ENCODE assay signal across 2 cellular contexts in genomic region chr10:63430091-63430998, GRCh38.
A peak's percentile ranks its signal among the peaks of the same experiment; 100 is the strongest.
TF ChIP-seq lines count a peak whose summit lies in the region.

No MANE protein-coding gene starts in this region.

TF ChIP-seq in liver, 16 proteins besides CTCF, POLR2A, EP300 and RAD21:
- TF ChIP-seq REST (IDR thresholded peaks at IDR 0.05) = no peak
- peak; percentile 44 for TF ChIP-seq NR2F2 (IDR thresholded peaks at IDR 0.05)

TF ChIP-seq in HepG2, 621 proteins besides CTCF, POLR2A, EP300 and RAD21 (continued from another document):
- TF ChIP-seq ZNF121 (CRISPR knock-in tag; IDR thresholded peaks at IDR 0.05) (no peak), ARID4A (CRISPR knock-in tag; IDR thresholded peaks at IDR 0.05; ENCODE audit: borderline replicate concordance) (no peak), ZBTB7A (CRISPR knock-in tag; IDR thresholded peaks at IDR 0.05) (no peak), KIAA2018 (CRISPR knock-in tag; IDR thresholded peaks at IDR 0.05; ENCODE audit: borderline replicate concordance) (no peak), GLMP (CRISPR knock-in tag; IDR thresholded peaks at IDR 0.05; ENCODE audit: borderline replicate concordance) (no peak), ZNF430 (CRISPR knock-in tag; IDR thresholded peaks at IDR 0.05) (no peak), ZNF713 (CRISPR knock-in tag; IDR thresholded peaks at IDR 0.05) (no peak), PRMT3 (CRISPR knock-in tag; IDR thresholded peaks at IDR 0.05; ENCODE audit: borderline replicate concordance, low read depth) (no peak), PRPF4 (IDR thresholded peaks at IDR 0.05; ENCODE audit: low read depth, low read length, poor library complexity, severe bottlenecking) (no peak), NR1H2 (CRISPR knock-in tag; IDR thresholded peaks at IDR 0.05; ENCODE audit: borderline replicate concordance, low read depth) (no peak), REL (CRISPR knock-in tag; conservative IDR thresholded peaks at IDR 0.05) (no peak)
- TF ChIP-seq, protein P1, sequence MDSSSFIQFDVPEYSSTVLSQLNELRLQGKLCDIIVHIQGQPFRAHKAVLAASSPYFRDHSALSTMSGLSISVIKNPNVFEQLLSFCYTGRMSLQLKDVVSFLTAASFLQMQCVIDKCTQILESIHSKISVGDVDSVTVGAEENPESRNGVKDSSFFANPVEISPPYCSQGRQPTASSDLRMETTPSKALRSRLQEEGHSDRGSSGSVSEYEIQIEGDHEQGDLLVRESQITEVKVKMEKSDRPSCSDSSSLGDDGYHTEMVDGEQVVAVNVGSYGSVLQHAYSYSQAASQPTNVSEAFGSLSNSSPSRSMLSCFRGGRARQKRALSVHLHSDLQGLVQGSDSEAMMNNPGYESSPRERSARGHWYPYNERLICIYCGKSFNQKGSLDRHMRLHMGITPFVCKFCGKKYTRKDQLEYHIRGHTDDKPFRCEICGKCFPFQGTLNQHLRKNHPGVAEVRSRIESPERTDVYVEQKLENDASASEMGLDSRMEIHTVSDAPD (CRISPR knock-in tag; IDR thresholded peaks at IDR 0.05) = no peak
- TF ChIP-seq, protein P2, sequence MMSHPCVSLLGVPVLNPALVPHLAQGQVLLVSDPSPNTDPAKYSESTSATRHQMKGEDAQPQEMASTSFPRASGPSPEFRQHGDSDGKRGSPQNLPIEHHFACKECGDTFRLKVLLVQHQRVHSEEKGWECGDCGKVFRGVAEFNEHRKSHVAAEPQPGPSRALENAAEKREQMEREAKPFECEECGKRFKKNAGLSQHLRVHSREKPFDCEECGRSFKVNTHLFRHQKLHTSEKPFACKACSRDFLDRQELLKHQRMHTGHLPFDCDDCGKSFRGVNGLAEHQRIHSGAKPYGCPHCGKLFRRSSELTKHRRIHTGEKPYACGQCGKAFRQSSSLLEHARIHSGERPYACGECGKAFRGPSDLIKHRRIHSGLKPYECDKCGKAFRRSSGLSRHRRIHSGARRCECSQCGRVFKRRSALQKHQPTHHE (CRISPR knock-in tag; IDR thresholded peaks at IDR 0.05; ENCODE audit: borderline replicate concordance) = no peak
- TF ChIP-seq, protein P3, sequence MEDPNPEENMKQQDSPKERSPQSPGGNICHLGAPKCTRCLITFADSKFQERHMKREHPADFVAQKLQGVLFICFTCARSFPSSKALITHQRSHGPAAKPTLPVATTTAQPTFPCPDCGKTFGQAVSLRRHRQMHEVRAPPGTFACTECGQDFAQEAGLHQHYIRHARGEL (CRISPR knock-in tag; IDR thresholded peaks at IDR 0.05) = no peak
